ENCODE assay signal across 15 cellular contexts in genomic region chr7:31953432-31953831, GRCh38.
DNase-seq lines count a peak whose midpoint lies in the region; ATAC-seq and TF ChIP-seq lines count a peak whose summit lies in the region.
"Had no signal": no experiment of that assay in that cellular context is flagged by ENCODE, and none has a peak within 500 bp of the region (broad histone marks: within the 10 kb centered on the region; RNA-seq: fewer than 3 reads in every experiment).

No MANE protein-coding gene starts in this region.

- H3K9me3 ChIP-seq in left ventricle myocardium inferior (replicated peaks) (no peaks in the 10 kb centered on the region), neural cell (ENCODE audit: low read length) (no peaks in the 10 kb centered on the region)

- ATAC-seq in Right ventricle myocardium superior (ENCODE audit: poor library complexity) = no peak
- ATAC-seq: CD8-positive, alpha-beta T cell had no signal

- peak overlapping the region; percentile 5 for H3K27ac ChIP-seq in left ventricle myocardium inferior (replicated peaks)
- H3K27ac ChIP-seq in neural cell (ENCODE audit: low read length) = no peak overlapping the region
- H3K27ac ChIP-seq: BLaER1 treated with 17β-estradiol and CSF1 and Interleukin-3, amounts not matched to agents 10 nM and 100 nM; C4-2B had no signal

- TF ChIP-seq EP300 in neural cell (conservative IDR thresholded peaks at IDR 0.05; ENCODE audit: poor library complexity, severe bottlenecking) = peak; percentile 82

- DNase-seq in left ventricle myocardium inferior (no peak), Right ventricle myocardium superior (no peak), GOT3 (lab: John Stamatoyannopoulos, UW) (no peak)
- no peak for DNase-seq in stimulated activated CD4-positive, alpha-beta T cell treated with anti-CD3 and anti-CD28 coated beads, Interleukin-4, amount 100 ng/mL, for 4 hours
- DNase-seq: 8988T; AML-193; Caco-2; Calu3; CD4-positive, alpha-beta T cell; CD8-positive, alpha-beta T cell; DMS79 treated with DMSO at 0.1 percent for 48 hours; GF-D8 had no signal

- no peak for TF ChIP-seq RAD21 in neural cell (conservative IDR thresholded peaks at IDR 0.05)

- no peak overlapping the region for H3K9ac ChIP-seq in neural cell (ENCODE audit: low read length)
- H3K9ac ChIP-seq: BLaER1 treated with 17β-estradiol and CSF1 and Interleukin-3, amounts not matched to agents 10 nM and 100 nM had no signal

- no peak overlapping the region for H3K4me2 ChIP-seq in neural cell (ENCODE audit: low read length)
- H3K4me2 ChIP-seq: BLaER1 treated with 17β-estradiol and CSF1 and Interleukin-3, amounts not matched to agents 10 nM and 100 nM had no signal

- no peaks in the 10 kb centered on the region for H3K79me2 ChIP-seq in neural cell (replicated peaks; ENCODE audit: insufficient read depth, low read length)

- no peaks in the 10 kb centered on the region for H3F3A ChIP-seq in neural cell (ENCODE audit: insufficient read depth, low read length, poor library complexity, severe bottlenecking)

- no peaks in the 10 kb centered on the region for H4K20me1 ChIP-seq in neural cell (ENCODE audit: insufficient read depth)
- H4K20me1 ChIP-seq: BLaER1 treated with 17β-estradiol and CSF1 and Interleukin-3, amounts not matched to agents 10 nM and 100 nM had no signal

- TF ChIP-seq CTCF in left ventricle myocardium inferior (IDR thresholded peaks at IDR 0.05; ENCODE audit: borderline replicate concordance) = no peak
- no peak for TF ChIP-seq CTCF in neural cell (IDR thresholded peaks at IDR 0.05; ENCODE audit: poor library complexity, severe bottlenecking)

- H2AFZ ChIP-seq in neural cell (ENCODE audit: low read depth, low read length) = no peak overlapping the region

- H3K4me1 ChIP-seq in left ventricle myocardium inferior = peaks cover 86% of the 10 kb centered on the region

- H3K36me3 ChIP-seq in left ventricle myocardium inferior (no peaks in the 10 kb centered on the region), neural cell (ENCODE audit: insufficient read depth, low read length) (no peaks in the 10 kb centered on the region)
- H3K36me3 ChIP-seq: BLaER1 treated with 17β-estradiol and CSF1 and Interleukin-3, amounts not matched to agents 10 nM and 100 nM had no signal

- H3K27me3 ChIP-seq in left ventricle myocardium inferior (ENCODE audit: low read depth) (no peaks in the 10 kb centered on the region), neural cell (ENCODE audit: insufficient read depth, low read depth, low read length) (no peaks in the 10 kb centered on the region)
- H3K27me3 ChIP-seq: BLaER1 treated with 17β-estradiol and CSF1 and Interleukin-3, amounts not matched to agents 10 nM and 100 nM had no signal

- intact Hi-C loops in left ventricle myocardium inferior (cut with micrococcal nuclease) (no loop called here), Right ventricle myocardium superior (cut with DNase I) (no loop called here)

- H3K9me2 ChIP-seq in neural cell (ENCODE audit: insufficient read depth, low read length) = no peaks in the 10 kb centered on the region

- H3K4me3 ChIP-seq in left ventricle myocardium inferior = no peak overlapping the region
- H3K4me3 ChIP-seq in neural cell (ENCODE audit: low read length) = no peak overlapping the region
- H3K4me3 ChIP-seq: BLaER1 treated with 17β-estradiol and CSF1 and Interleukin-3, amounts not matched to agents 10 nM and 100 nM had no signal

TF ChIP-seq in neural cell, 6 proteins besides CTCF, POLR2A, EP300 and RAD21:
- TF ChIP-seq POLR2AphosphoS5 (IDR thresholded peaks at IDR 0.05) (peak; percentile 61), TAF1 (IDR thresholded peaks at IDR 0.05; ENCODE audit: low read depth) (no peak)
